In the genomic region with DNA sequence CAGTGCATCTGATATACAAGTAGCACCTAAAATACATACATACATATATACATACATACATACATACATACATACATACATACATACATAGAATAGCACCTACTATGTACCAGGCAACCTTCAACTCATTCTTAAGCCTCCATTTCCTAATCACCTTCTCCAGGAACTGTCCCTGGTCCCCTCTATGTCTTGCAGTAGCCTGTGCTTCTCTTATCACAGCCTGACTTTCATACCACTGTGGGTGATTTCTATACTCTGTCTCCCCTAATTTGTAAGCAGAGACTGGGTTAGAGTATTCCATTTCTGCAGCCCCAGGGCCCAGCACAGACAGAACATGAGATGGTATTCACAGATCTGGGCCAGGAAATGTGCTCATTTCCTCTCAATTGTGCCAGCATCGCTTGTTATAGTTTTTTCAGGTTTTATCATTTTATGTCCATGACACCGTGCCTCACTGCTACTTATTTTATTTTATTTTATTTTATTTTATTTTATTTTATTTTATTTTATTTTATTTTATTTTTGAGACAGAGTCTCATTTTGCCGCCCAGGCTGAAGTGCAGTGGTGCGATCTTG, we compare ENCODE assay signal across 1 cellular context.
TF ChIP-seq lines count a peak whose summit lies in the region.

No MANE protein-coding gene starts in this region.

TF ChIP-seq in K562, 482 proteins besides CTCF, POLR2A, EP300 and RAD21:
- TF ChIP-seq, protein P1, sequence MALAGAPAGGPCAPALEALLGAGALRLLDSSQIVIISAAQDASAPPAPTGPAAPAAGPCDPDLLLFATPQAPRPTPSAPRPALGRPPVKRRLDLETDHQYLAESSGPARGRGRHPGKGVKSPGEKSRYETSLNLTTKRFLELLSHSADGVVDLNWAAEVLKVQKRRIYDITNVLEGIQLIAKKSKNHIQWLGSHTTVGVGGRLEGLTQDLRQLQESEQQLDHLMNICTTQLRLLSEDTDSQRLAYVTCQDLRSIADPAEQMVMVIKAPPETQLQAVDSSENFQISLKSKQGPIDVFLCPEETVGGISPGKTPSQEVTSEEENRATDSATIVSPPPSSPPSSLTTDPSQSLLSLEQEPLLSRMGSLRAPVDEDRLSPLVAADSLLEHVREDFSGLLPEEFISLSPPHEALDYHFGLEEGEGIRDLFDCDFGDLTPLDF (CRISPR knock-in tag; IDR thresholded peaks at IDR 0.05): no peak
- TF ChIP-seq PTBP1 (IDR thresholded peaks at IDR 0.05; ENCODE audit: low read depth, low read length) (0 out of 2 replicates have a peak, but pooled peaks have one; percentile 40), CBX3 (IDR thresholded peaks at IDR 0.05; ENCODE audit: borderline replicate concordance in 1 of 2, low read length in 2 of 2) (peak in 1 of 2 experiments; percentile 61; a peak in 1 of 3 replicates), SRSF7 (optimal IDR thresholded peaks at IDR 0.05; ENCODE audit: low read depth, low read length) (no peak), KDM1A (IDR thresholded peaks at IDR 0.05) (peak; percentile 55 to 74; a peak in 3 of 4 replicates), ZBTB8A (IDR thresholded peaks at IDR 0.05; ENCODE audit: partially characterized antibody) (no peak), ZNF224 (CRISPR knock-in tag; IDR thresholded peaks at IDR 0.05) (no peak), CREBBP (IDR thresholded peaks at IDR 0.05; ENCODE audit: low read depth, low read length) (no peak), SMARCA5 (IDR thresholded peaks at IDR 0.05) (peak; percentile 89), RCOR1 (IDR thresholded peaks at IDR 0.05; ENCODE audit: borderline replicate concordance in 1 of 2, low read depth in 2 of 2, low read length in 2 of 2) (peak in 1 of 2 experiments; percentile 61; a peak in 1 of 4 replicates), POLR2AphosphoS5 (IDR thresholded peaks at IDR 0.05; ENCODE audit: control insufficient read depth, insufficient read depth, low read depth, low read length) (no peak), ARNT (IDR thresholded peaks at IDR 0.05) (peak in 1 of 2 experiments; percentile 54; a peak in 1 of 4 replicates), TOE1 (IDR thresholded peaks at IDR 0.05; ENCODE audit: borderline replicate concordance) (no peak), TOE1 (CRISPR knock-in tag; IDR thresholded peaks at IDR 0.05; ENCODE audit: borderline replicate concordance, low read depth) (no peak), BCOR (IDR thresholded peaks at IDR 0.05) (peak; percentile 89), NFIC (IDR thresholded peaks at IDR 0.05) (no peak), HNRNPH1 (optimal IDR thresholded peaks at IDR 0.05; ENCODE audit: low read depth, low read length) (no peak), ZC3H11A (IDR thresholded peaks at IDR 0.05; ENCODE audit: low read depth, low read length) (no peak), RBM25 (IDR thresholded peaks at IDR 0.05; ENCODE audit: low read depth, low read length, severe bottlenecking) (peak; percentile 97), NCOR1 (IDR thresholded peaks at IDR 0.05) (no peak), FOXA1 (IDR thresholded peaks at IDR 0.05; ENCODE audit: borderline replicate concordance) (no peak), SAFB2 (IDR thresholded peaks at IDR 0.05; ENCODE audit: borderline replicate concordance, low read depth, low read length, severe bottlenecking) (no peak), SP2 (IDR thresholded peaks at IDR 0.05; ENCODE audit: extremely low read depth, low read depth, low read length, poor library complexity, severe bottlenecking) (no peak), SNAPC5 (CRISPR knock-in tag; IDR thresholded peaks at IDR 0.05) (no peak), NFE2 (IDR thresholded peaks at IDR 0.05; ENCODE audit: low read depth) (no peak), ADNP (tag; IDR thresholded peaks at IDR 0.05) (peak; percentile 65), HLTF (IDR thresholded peaks at IDR 0.05) (0 out of 2 replicates have a peak, but pooled peaks have one; percentile 54), ZC3H4 (CRISPR knock-in tag; IDR thresholded peaks at IDR 0.05; ENCODE audit: borderline replicate concordance) (no peak), ZNF507 (tag; conservative IDR thresholded peaks at IDR 0.05) (no peak)
- TF ChIP-seq, protein P2, sequence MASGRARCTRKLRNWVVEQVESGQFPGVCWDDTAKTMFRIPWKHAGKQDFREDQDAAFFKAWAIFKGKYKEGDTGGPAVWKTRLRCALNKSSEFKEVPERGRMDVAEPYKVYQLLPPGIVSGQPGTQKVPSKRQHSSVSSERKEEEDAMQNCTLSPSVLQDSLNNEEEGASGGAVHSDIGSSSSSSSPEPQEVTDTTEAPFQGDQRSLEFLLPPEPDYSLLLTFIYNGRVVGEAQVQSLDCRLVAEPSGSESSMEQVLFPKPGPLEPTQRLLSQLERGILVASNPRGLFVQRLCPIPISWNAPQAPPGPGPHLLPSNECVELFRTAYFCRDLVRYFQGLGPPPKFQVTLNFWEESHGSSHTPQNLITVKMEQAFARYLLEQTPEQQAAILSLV (tag; IDR thresholded peaks at IDR 0.05): no peak
- TF ChIP-seq, protein P3, sequence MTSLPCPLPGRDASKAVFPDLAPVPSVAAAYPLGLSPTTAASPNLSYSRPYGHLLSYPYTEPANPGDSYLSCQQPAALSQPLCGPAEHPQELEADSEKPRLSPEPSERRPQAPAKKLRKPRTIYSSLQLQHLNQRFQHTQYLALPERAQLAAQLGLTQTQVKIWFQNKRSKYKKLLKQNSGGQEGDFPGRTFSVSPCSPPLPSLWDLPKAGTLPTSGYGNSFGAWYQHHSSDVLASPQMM (CRISPR knock-in tag; IDR thresholded peaks at IDR 0.05): no peak
- TF ChIP-seq, protein P4, sequence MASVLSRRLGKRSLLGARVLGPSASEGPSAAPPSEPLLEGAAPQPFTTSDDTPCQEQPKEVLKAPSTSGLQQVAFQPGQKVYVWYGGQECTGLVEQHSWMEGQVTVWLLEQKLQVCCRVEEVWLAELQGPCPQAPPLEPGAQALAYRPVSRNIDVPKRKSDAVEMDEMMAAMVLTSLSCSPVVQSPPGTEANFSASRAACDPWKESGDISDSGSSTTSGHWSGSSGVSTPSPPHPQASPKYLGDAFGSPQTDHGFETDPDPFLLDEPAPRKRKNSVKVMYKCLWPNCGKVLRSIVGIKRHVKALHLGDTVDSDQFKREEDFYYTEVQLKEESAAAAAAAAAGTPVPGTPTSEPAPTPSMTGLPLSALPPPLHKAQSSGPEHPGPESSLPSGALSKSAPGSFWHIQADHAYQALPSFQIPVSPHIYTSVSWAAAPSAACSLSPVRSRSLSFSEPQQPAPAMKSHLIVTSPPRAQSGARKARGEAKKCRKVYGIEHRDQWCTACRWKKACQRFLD (CRISPR knock-in tag; IDR thresholded peaks at IDR 0.05): no peak
